Comparison of ENCODE assay signal across 9 cellular contexts in genomic region chr2:101704046-101704466, GRCh38. TPM values are rescaled to one million over a fixed set of nuclear protein-coding genes. Genes with fewer than 3 reads are reported as not detected.
DNase-seq lines count a peak whose midpoint lies in the region; ATAC-seq lines count a peak whose summit lies in the region.
"Had no signal": no experiment of that assay in that cellular context is flagged by ENCODE, and none has a peak within 500 bp of the region (broad histone marks: within the 10 kb centered on the region; RNA-seq: fewer than 3 reads in every experiment).

No MANE protein-coding gene starts in this region.

- DNase-seq in NCI-H2171 treated with DMSO at 0.1 percent for 48 hours (lab: John Stamatoyannopoulos, UW) (peak; percentile 13), NCI-H2171 (lab: John Stamatoyannopoulos, UW) (no peak), left ventricle myocardium superior (peak; percentile 42), superior temporal gyrus (ENCODE audit: extremely low spot score) (peak; percentile 56)
- peak; percentile 33 for DNase-seq in activated naive CD4-positive, alpha-beta T cell treated with anti-CD3 and anti-CD28 coated beads, Interleukin-2, amount 50 U/mL, for 16 hours
- no peak for DNase-seq in activated CD8-positive, alpha-beta memory T cell treated with anti-CD3 and anti-CD28 coated beads for 24 hours
- DNase-seq: NCI-H1092 treated with DMSO at 0.1 percent for 48 hours had no signal

- intact Hi-C loops in left ventricle myocardium superior (cut with micrococcal nuclease): loop anchor here (5.0 kb wide), 1 partner anchor 123 kb away; no protein-coding TSS in a partner anchor

- ATAC-seq in left ventricle myocardium superior: peak; percentile 60
- no peak for ATAC-seq in HG03196 (IDR thresholded peaks at IDR 0.05; ENCODE audit: unreplicated experiment)
- no peak for ATAC-seq in GM19324 (IDR thresholded peaks at IDR 0.05; ENCODE audit: low FRiP score, unreplicated experiment)

RNA-seq across cellular contexts. Expression of gene MAP4K4, which starts 6.5 kb away (rescaled TPM):
- total RNA-seq in left ventricle myocardium superior: 99.5 TPM

Comparison
In these comparisons a context has a peak if more than half of its experiments do, and no peak if none do; other contexts are left out.
1. DNase-seq: peak in NCI-H2171 treated with DMSO at 0.1 percent for 48 hours (single experiment), activated naive CD4-positive, alpha-beta T cell treated with anti-CD3 and anti-CD28 coated beads, Interleukin-2, amount 50 U/mL, for 16 hours (single experiment), left ventricle myocardium superior (single experiment) and superior temporal gyrus (single experiment); none in NCI-H2171 (single experiment) and activated CD8-positive, alpha-beta memory T cell treated with anti-CD3 and anti-CD28 coated beads for 24 hours (single experiment).